8 cellular contexts compared by ENCODE assay signal in the genomic region with DNA sequence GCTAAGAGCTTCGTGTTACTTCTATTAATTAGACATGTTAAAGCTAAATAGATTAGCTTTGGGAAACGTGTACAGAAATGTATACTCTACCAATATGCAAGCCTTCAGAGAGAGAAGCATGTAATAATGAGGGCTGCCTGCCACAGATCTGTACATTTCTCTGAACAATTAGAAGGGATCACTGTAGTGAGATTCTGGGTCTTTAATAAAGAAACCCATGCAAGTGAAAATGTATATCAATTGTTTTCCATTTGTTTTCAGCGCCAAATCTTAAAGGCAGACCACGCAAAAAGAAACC.
DNase-seq lines count a peak whose midpoint lies in the region; ATAC-seq, FAIRE-seq and TF ChIP-seq lines count a peak whose summit lies in the region.
"Had no signal": no experiment of that assay in that cellular context is flagged by ENCODE, and none has a peak within 500 bp of the region (broad histone marks: within the 10 kb centered on the region; RNA-seq: fewer than 3 reads in every experiment).

No MANE protein-coding gene starts in this region.

- H3K9me3 ChIP-seq in HUES64 (ENCODE audit: insufficient read depth, low read depth, low read length) (no peaks in the 10 kb centered on the region), left lung (no peaks in the 10 kb centered on the region), stomach smooth muscle (ENCODE audit: control insufficient read depth in 2 of 2, low read length in 2 of 2) (no peaks in the 10 kb centered on the region)

- H3K4me3 ChIP-seq in HUES64 (ENCODE audit: low read length) (peak overlapping the region; percentile 45; the same call in 1 of the 2 replicates), left lung (peak overlapping the region; percentile 23 to 33), stomach smooth muscle (ENCODE audit: low read length in 2 of 2) (peak overlapping the region; percentile 83 to 87)

- H3K4me1 ChIP-seq in HUES64 (ENCODE audit: insufficient read depth, low read length) (peaks cover 45% of the 10 kb centered on the region), left lung (peaks cover 31 to 93% of the 10 kb centered on the region in 2 donors), stomach smooth muscle (ENCODE audit: control insufficient read depth, insufficient read depth, low read length) (peaks cover 30% of the 10 kb centered on the region)

- peak overlapping the region; percentile 96 for H3K27ac Mint-ChIP-seq in activated naive CD8-positive, alpha-beta T cell treated with anti-CD3 and anti-CD28 coated beads, Interleukin-2, amount 10 ng/mL, durations not matched to agents 7 days and 5 days

- H3K27ac ChIP-seq in HUES64 (ENCODE audit: low read depth, low read length) (no peak overlapping the region), left lung (peak overlapping the region; percentile 73 to 92), stomach smooth muscle (ENCODE audit: low read length) (peak overlapping the region; percentile 8)

- H3K9ac ChIP-seq in HUES64 (ENCODE audit: low read depth, low read length), result no peak overlapping the region
- peak overlapping the region; percentile 92 to 95 for H3K9ac ChIP-seq in stomach smooth muscle (ENCODE audit: low read length in 2 of 2)

- intact Hi-C loops in left lung (cut with DNase I), result no loop called here

- DNase-seq in activated naive CD8-positive, alpha-beta T cell treated with anti-CD3 and anti-CD28 coated beads, Interleukin-2, amount 10 ng/mL, durations not matched to agents 7 days and 5 days, result no peak
- no peak for DNase-seq in left lung
- DNase-seq in HTR-8/SVneo (ENCODE audit: insufficient read length, low spot score), result no peak
- DNase-seq in hippocampal formation (lab: John Stamatoyannopoulos, UW), result no peak
- no peak for DNase-seq in activated gamma-delta T cell treated with Interleukin-2 at 50 U/mL for 16 hours

- H3K36me3 Mint-ChIP-seq in activated naive CD8-positive, alpha-beta T cell treated with anti-CD3 and anti-CD28 coated beads, Interleukin-2, amount 10 ng/mL, durations not matched to agents 7 days and 5 days, result peaks cover 47% of the 10 kb centered on the region

- no peaks in the 10 kb centered on the region for H3K27me3 Mint-ChIP-seq in activated naive CD8-positive, alpha-beta T cell treated with anti-CD3 and anti-CD28 coated beads, Interleukin-2, amount 10 ng/mL, durations not matched to agents 7 days and 5 days

- H3K4me1 Mint-ChIP-seq in activated naive CD8-positive, alpha-beta T cell treated with anti-CD3 and anti-CD28 coated beads, Interleukin-2, amount 10 ng/mL, durations not matched to agents 7 days and 5 days, result peaks cover 89% of the 10 kb centered on the region

- H3K36me3 ChIP-seq in HUES64 (ENCODE audit: insufficient read depth, low read length) (no peaks in the 10 kb centered on the region; the same call in 1 of the 2 replicates), left lung (peaks cover 0 to 14% of the 10 kb centered on the region in 2 donors), stomach smooth muscle (ENCODE audit: control insufficient read depth in 2 of 2, insufficient read depth in 2 of 2, low read length in 2 of 2) (peaks cover 14 to 15% of the 10 kb centered on the region in 2 donors)

- peak overlapping the region; percentile 75 for H3K4me3 Mint-ChIP-seq in activated naive CD8-positive, alpha-beta T cell treated with anti-CD3 and anti-CD28 coated beads, Interleukin-2, amount 10 ng/mL, durations not matched to agents 7 days and 5 days

- no peak for FAIRE-seq in HTR-8/SVneo (lab: Jason Lieb, UNC)
- FAIRE-seq: TTC549 had no signal

- peaks cover 2% of the 10 kb centered on the region for H3K9me3 Mint-ChIP-seq in activated naive CD8-positive, alpha-beta T cell treated with anti-CD3 and anti-CD28 coated beads, Interleukin-2, amount 10 ng/mL, durations not matched to agents 7 days and 5 days

- POLR2A ChIA-PET in activated naive CD8-positive, alpha-beta T cell treated with anti-CD3 and anti-CD28 coated beads, Interleukin-2, amount 10 ng/mL, durations not matched to agents 7 days and 5 days (lab: Charles Lee), result interaction anchor here (1.1 to 6.3 kb wide), 8 partner anchors 10 to 147 kb away, joined by 3 to 56 read pairs (median 14); no protein-coding TSS in a partner anchor

- WGBS in HUES64, result 85% methylated on average over 2 of the region's 4 CpGs

- TF ChIP-seq CTCF in left lung (IDR thresholded peaks at IDR 0.05), result no peak

- H3K27me3 ChIP-seq in HUES64 (ENCODE audit: insufficient read depth, low read length) (peaks cover 11% of the 10 kb centered on the region; the same call in 1 of the 2 replicates), left lung (no peaks in the 10 kb centered on the region), stomach smooth muscle (ENCODE audit: control insufficient read depth in 1 of 2, insufficient read depth in 2 of 2, low read length in 2 of 2) (no peaks in the 10 kb centered on the region)

- ATAC-seq in activated naive CD8-positive, alpha-beta T cell treated with anti-CD3 and anti-CD28 coated beads, Interleukin-2, amount 10 ng/mL, durations not matched to agents 7 days and 5 days (ENCODE audit: low read depth), result no peak
- no peak for ATAC-seq in left lung

Comparison
In these comparisons a context has a peak if more than half of its experiments do, and no peak if none do; other contexts are left out.
1. H3K4me3 ChIP-seq: peak in every context shown above with its lines; median percentile 85 in stomach smooth muscle; 45 in HUES64; 28 in left lung.